ENCODE assay signal across 8 cellular contexts in the genomic region with DNA sequence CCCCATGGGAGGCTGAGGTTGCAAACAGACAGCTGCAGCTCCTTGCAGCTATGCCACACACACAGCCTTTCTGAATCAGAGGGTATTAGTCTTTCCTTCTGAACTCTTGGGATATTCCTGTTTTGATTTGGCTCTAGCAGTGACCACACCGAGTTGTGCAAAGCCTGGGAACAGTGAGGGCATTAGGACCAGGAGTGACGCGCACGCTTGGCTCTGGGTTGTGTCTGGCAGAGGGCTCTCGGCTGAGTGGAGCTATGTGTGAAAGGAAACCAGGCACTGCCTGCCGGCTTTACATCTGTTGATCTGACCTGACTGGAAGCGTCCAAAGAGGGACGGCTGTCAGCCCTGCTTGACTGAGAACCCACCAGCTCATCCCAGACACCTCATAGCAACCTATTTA. TPM values are rescaled to one million over a fixed set of nuclear protein-coding genes. Genes with fewer than 3 reads are reported as not detected.
DNase-seq lines count a peak whose midpoint lies in the region; ATAC-seq, FAIRE-seq and TF ChIP-seq lines count a peak whose summit lies in the region.

A gene with protein sequence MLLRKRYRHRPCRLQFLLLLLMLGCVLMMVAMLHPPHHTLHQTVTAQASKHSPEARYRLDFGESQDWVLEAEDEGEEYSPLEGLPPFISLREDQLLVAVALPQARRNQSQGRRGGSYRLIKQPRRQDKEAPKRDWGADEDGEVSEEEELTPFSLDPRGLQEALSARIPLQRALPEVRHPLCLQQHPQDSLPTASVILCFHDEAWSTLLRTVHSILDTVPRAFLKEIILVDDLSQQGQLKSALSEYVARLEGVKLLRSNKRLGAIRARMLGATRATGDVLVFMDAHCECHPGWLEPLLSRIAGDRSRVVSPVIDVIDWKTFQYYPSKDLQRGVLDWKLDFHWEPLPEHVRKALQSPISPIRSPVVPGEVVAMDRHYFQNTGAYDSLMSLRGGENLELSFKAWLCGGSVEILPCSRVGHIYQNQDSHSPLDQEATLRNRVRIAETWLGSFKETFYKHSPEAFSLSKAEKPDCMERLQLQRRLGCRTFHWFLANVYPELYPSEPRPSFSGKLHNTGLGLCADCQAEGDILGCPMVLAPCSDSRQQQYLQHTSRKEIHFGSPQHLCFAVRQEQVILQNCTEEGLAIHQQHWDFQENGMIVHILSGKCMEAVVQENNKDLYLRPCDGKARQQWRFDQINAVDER (plus strand): TSS at position 292 of the 400 bp plus-strand sequence. CDS start 472 bp downstream, outside the sequence.

- FAIRE-seq in GM12892 (lab: Jason Lieb, UNC): no peak

- no peak for TF ChIP-seq POLR2A in GM12892 (IDR thresholded peaks at IDR 0.05; ENCODE audit: low read depth, low read length)

- TF ChIP-seq CTCF in astrocyte of the cerebellum (IDR thresholded peaks at IDR 0.05; ENCODE audit: low read depth, low read length, missing control alignments): no peak

- in situ Hi-C loops in astrocyte of the cerebellum (cut with HindIII; ENCODE audit: low sequenced_read_pairs): no loop called here

- peak; percentile 48 for DNase-seq in ELF-1 (ENCODE audit: low read depth, low spot score)
- DNase-seq in astrocyte of the cerebellum (ENCODE audit: low read depth): peak; percentile 94
- DNase-seq in left cardiac atrium: peak; percentile 90
- DNase-seq in retina: peak; percentile 70
- no peak for DNase-seq in SIG-M5 (lab: John Stamatoyannopoulos, UW)
- no peak for DNase-seq in activated gamma-delta T cell treated with Interleukin-2 at 50 U/mL for 16 hours
- DNase-seq in NCI-H345 treated with DMSO at 0.1 percent for 48 hours (lab: John Stamatoyannopoulos, UW; ENCODE audit: unreplicated experiment): no peak
- no peak for DNase-seq in GM12892 (ENCODE audit: insufficient read length)

- intact Hi-C loops in left cardiac atrium (cut with DNase I): loop anchor here in 1 of 2 donors (10.0 kb wide), 1 partner anchor 360 kb away; no protein-coding TSS in a partner anchor

- peak within 1 kb of the TSS; percentile 41 for H3K4me3 ChIP-seq in astrocyte of the cerebellum (ENCODE audit: low read depth, low read length)

- peak; percentile 92 to 95 for ATAC-seq in left cardiac atrium

RNA-seq across cellular contexts. Expression of the gene that starts here (rescaled TPM):
- total RNA-seq in left cardiac atrium: 10 to 100 TPM; 11.1 to 26.5 TPM
- polyA plus RNA-seq in GM12892 (2012; ENCODE audit: missing spikeins): not detected

Comparison
In these comparisons a context has a peak if more than half of its experiments do, and no peak if none do; other contexts are left out.
1. DNase-seq: peak in ELF-1 (single experiment), astrocyte of the cerebellum (single experiment), left cardiac atrium (single experiment) and retina (single experiment); none in SIG-M5 (single experiment), activated gamma-delta T cell treated with Interleukin-2 at 50 U/mL for 16 hours (single experiment), NCI-H345 treated with DMSO at 0.1 percent for 48 hours (single experiment) and GM12892 (single experiment).